Comparison of ENCODE assay signal across 1 cellular context in genomic region chr17:77942111-77942988, GRCh38.
TF ChIP-seq lines count a peak whose summit lies in the region.

No MANE protein-coding gene starts in this region.

TF ChIP-seq in HepG2, 621 proteins besides CTCF, POLR2A, EP300 and RAD21 (continued from another document and continues in another):
- TF ChIP-seq AHDC1 (CRISPR knock-in tag; IDR thresholded peaks at IDR 0.05; ENCODE audit: borderline replicate concordance) (no peak), ZBTB42 (CRISPR knock-in tag; IDR thresholded peaks at IDR 0.05) (no peak), ZNF644 (CRISPR knock-in tag; IDR thresholded peaks at IDR 0.05; ENCODE audit: low read depth) (peak; percentile 55), HMG20B (CRISPR knock-in tag; conservative IDR thresholded peaks at IDR 0.05) (no peak), HNRNPL (IDR thresholded peaks at IDR 0.05; ENCODE audit: low read depth, low read length) (no peak), JUN (CRISPR knock-in tag; IDR thresholded peaks at IDR 0.05) (no peak), RFXANK (CRISPR knock-in tag; IDR thresholded peaks at IDR 0.05) (no peak), ZNF607 (CRISPR knock-in tag; IDR thresholded peaks at IDR 0.05; ENCODE audit: borderline replicate concordance) (no peak), FOXO1 (CRISPR knock-in tag; IDR thresholded peaks at IDR 0.05) (no peak), CENPBD1 (CRISPR knock-in tag; IDR thresholded peaks at IDR 0.05; ENCODE audit: borderline replicate concordance, low read depth) (no peak), TBX2 (CRISPR knock-in tag; IDR thresholded peaks at IDR 0.05; ENCODE audit: borderline replicate concordance) (peak; percentile 47), ZFP90 (CRISPR knock-in tag; IDR thresholded peaks at IDR 0.05; ENCODE audit: borderline replicate concordance) (no peak), ZMYM3 (CRISPR knock-in tag; IDR thresholded peaks at IDR 0.05) (0 out of 2 replicates have a peak, but pooled peaks have one; percentile 23), IRF9 (CRISPR knock-in tag; IDR thresholded peaks at IDR 0.05; ENCODE audit: borderline replicate concordance) (no peak), TCF7L2 (IDR thresholded peaks at IDR 0.05; ENCODE audit: low read depth, low read length) (no peak), NFYC (CRISPR knock-in tag; IDR thresholded peaks at IDR 0.05) (no peak), ZNF124 (CRISPR knock-in tag; IDR thresholded peaks at IDR 0.05) (no peak), ZNF160 (CRISPR knock-in tag; IDR thresholded peaks at IDR 0.05) (no peak), CSRNP1 (CRISPR knock-in tag; IDR thresholded peaks at IDR 0.05) (no peak), SOX5 (CRISPR knock-in tag; IDR thresholded peaks at IDR 0.05; ENCODE audit: borderline replicate concordance) (peak; percentile 89), ZNF143 (CRISPR knock-in tag; IDR thresholded peaks at IDR 0.05) (no peak), TMF1 (CRISPR knock-in tag; IDR thresholded peaks at IDR 0.05; ENCODE audit: low read depth) (no peak), NFATC3 (CRISPR knock-in tag; IDR thresholded peaks at IDR 0.05) (no peak), CBFB (CRISPR knock-in tag; IDR thresholded peaks at IDR 0.05) (no peak), SRSF9 (IDR thresholded peaks at IDR 0.05; ENCODE audit: borderline replicate concordance, insufficient read depth, low read depth, low read length, poor library complexity, severe bottlenecking) (no peak), ARHGAP35 (CRISPR knock-in tag; IDR thresholded peaks at IDR 0.05; ENCODE audit: borderline replicate concordance) (no peak), RARG (CRISPR knock-in tag; IDR thresholded peaks at IDR 0.05; ENCODE audit: low read depth) (no peak), SCMH1 (CRISPR knock-in tag; IDR thresholded peaks at IDR 0.05; ENCODE audit: borderline replicate concordance) (no peak), ZNF615 (CRISPR knock-in tag; IDR thresholded peaks at IDR 0.05; ENCODE audit: borderline replicate concordance) (no peak), SOX6 (IDR thresholded peaks at IDR 0.05) (no peak), SOX6 (CRISPR knock-in tag; IDR thresholded peaks at IDR 0.05) (peak; percentile 89), FOXM1 (CRISPR knock-in tag; IDR thresholded peaks at IDR 0.05) (no peak), ZNF264 (CRISPR knock-in tag; IDR thresholded peaks at IDR 0.05) (no peak), ZFP36L2 (CRISPR knock-in tag; IDR thresholded peaks at IDR 0.05) (no peak), ZBTB1 (CRISPR knock-in tag; IDR thresholded peaks at IDR 0.05; ENCODE audit: borderline replicate concordance) (no peak), ZNF547 (CRISPR knock-in tag; IDR thresholded peaks at IDR 0.05) (no peak), GPN1 (CRISPR knock-in tag; IDR thresholded peaks at IDR 0.05; ENCODE audit: borderline replicate concordance) (no peak), ZNF296 (CRISPR knock-in tag; conservative IDR thresholded peaks at IDR 0.05) (no peak), ZNF83 (CRISPR knock-in tag; IDR thresholded peaks at IDR 0.05; ENCODE audit: borderline replicate concordance) (no peak), PAF1 (CRISPR knock-in tag; IDR thresholded peaks at IDR 0.05) (no peak), BHLHE40 (IDR thresholded peaks at IDR 0.05; ENCODE audit: low read length) (peak; percentile 68), PRPF4 (IDR thresholded peaks at IDR 0.05; ENCODE audit: low read depth, low read length, poor library complexity, severe bottlenecking) (no peak)
- TF ChIP-seq, protein P1, sequence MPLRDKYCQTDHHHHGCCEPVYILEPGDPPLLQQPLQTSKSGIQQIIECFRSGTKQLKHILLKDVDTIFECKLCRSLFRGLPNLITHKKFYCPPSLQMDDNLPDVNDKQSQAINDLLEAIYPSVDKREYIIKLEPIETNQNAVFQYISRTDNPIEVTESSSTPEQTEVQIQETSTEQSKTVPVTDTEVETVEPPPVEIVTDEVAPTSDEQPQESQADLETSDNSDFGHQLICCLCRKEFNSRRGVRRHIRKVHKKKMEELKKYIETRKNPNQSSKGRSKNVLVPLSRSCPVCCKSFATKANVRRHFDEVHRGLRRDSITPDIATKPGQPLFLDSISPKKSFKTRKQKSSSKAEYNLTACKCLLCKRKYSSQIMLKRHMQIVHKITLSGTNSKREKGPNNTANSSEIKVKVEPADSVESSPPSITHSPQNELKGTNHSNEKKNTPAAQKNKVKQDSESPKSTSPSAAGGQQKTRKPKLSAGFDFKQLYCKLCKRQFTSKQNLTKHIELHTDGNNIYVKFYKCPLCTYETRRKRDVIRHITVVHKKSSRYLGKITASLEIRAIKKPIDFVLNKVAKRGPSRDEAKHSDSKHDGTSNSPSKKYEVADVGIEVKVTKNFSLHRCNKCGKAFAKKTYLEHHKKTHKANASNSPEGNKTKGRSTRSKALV (CRISPR knock-in tag; IDR thresholded peaks at IDR 0.05) = no peak
- TF ChIP-seq, protein P2, sequence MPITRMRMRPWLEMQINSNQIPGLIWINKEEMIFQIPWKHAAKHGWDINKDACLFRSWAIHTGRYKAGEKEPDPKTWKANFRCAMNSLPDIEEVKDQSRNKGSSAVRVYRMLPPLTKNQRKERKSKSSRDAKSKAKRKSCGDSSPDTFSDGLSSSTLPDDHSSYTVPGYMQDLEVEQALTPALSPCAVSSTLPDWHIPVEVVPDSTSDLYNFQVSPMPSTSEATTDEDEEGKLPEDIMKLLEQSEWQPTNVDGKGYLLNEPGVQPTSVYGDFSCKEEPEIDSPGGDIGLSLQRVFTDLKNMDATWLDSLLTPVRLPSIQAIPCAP (CRISPR knock-in tag; IDR thresholded peaks at IDR 0.05; ENCODE audit: low read depth) = no peak
- TF ChIP-seq, protein P3, sequence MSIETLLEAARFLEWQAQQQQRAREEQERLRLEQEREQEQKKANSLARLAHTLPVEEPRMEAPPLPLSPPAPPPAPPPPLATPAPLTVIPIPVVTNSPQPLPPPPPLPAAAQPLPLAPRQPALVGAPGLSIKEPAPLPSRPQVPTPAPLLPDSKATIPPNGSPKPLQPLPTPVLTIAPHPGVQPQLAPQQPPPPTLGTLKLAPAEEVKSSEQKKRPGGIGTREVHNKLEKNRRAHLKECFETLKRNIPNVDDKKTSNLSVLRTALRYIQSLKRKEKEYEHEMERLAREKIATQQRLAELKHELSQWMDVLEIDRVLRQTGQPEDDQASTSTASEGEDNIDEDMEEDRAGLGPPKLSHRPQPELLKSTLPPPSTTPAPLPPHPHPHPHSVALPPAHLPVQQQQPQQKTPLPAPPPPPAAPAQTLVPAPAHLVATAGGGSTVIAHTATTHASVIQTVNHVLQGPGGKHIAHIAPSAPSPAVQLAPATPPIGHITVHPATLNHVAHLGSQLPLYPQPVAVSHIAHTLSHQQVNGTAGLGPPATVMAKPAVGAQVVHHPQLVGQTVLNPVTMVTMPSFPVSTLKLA (IDR thresholded peaks at IDR 0.05) = peak; percentile 46
- TF ChIP-seq, protein P4, sequence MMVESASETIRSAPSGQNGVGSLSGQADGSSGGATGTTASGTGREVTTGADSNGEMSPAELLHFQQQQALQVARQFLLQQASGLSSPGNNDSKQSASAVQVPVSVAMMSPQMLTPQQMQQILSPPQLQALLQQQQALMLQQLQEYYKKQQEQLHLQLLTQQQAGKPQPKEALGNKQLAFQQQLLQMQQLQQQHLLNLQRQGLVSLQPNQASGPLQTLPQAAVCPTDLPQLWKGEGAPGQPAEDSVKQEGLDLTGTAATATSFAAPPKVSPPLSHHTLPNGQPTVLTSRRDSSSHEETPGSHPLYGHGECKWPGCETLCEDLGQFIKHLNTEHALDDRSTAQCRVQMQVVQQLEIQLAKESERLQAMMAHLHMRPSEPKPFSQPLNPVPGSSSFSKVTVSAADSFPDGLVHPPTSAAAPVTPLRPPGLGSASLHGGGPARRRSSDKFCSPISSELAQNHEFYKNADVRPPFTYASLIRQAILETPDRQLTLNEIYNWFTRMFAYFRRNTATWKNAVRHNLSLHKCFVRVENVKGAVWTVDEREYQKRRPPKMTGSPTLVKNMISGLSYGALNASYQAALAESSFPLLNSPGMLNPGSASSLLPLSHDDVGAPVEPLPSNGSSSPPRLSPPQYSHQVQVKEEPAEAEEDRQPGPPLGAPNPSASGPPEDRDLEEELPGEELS (CRISPR knock-in tag; IDR thresholded peaks at IDR 0.05) = peak; percentile 58; the same call in 1 of the 2 replicates
- TF ChIP-seq, protein P5, sequence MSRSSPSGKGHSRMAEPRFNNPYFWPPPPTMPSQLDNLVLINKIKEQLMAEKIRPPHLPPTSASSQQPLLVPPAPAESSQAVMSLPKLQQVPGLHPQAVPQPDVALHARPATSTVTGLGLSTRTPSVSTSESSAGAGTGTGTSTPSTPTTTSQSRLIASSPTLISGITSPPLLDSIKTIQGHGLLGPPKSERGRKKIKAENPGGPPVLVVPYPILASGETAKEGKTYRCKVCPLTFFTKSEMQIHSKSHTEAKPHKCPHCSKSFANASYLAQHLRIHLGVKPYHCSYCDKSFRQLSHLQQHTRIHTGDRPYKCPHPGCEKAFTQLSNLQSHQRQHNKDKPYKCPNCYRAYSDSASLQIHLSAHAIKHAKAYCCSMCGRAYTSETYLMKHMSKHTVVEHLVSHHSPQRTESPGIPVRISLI (CRISPR knock-in tag; IDR thresholded peaks at IDR 0.05; ENCODE audit: borderline replicate concordance) = peak; percentile 86; the same call in 1 of the 2 replicates
- TF ChIP-seq, protein P6, sequence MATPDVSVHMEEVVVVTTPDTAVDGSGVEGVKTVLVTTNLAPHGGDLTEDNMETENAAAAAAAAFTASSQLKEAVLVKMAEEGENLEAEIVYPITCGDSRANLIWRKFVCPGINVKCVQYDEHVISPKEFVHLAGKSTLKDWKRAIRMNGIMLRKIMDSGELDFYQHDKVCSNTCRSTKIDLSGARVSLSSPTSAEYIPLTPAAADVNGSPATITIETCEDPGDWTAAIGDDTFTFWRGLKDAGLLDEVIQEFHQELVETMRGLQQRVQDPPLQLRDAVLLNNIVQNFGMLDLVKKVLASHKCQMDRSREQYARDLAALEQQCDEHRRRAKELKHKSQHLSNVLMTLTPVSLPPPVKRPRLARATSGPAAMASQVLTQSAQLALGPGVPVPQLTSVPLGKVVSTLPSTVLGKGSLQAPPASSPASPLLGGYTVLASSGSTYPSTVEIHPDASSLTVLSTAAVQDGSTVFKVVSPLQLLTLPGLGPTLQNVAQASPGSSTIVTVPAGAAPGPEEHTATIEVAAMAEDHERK (CRISPR knock-in tag; IDR thresholded peaks at IDR 0.05; ENCODE audit: low read depth) = no peak
- TF ChIP-seq, protein P7, sequence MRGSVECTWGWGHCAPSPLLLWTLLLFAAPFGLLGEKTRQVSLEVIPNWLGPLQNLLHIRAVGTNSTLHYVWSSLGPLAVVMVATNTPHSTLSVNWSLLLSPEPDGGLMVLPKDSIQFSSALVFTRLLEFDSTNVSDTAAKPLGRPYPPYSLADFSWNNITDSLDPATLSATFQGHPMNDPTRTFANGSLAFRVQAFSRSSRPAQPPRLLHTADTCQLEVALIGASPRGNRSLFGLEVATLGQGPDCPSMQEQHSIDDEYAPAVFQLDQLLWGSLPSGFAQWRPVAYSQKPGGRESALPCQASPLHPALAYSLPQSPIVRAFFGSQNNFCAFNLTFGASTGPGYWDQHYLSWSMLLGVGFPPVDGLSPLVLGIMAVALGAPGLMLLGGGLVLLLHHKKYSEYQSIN (CRISPR knock-in tag; IDR thresholded peaks at IDR 0.05; ENCODE audit: borderline replicate concordance) = no peak
